21 cellular contexts compared by ENCODE assay signal in genomic region chr5:7759257-7759871, GRCh38.
DNase-seq lines count a peak whose midpoint lies in the region; ATAC-seq, FAIRE-seq and TF ChIP-seq lines count a peak whose summit lies in the region.
"Had no signal": no experiment of that assay in that cellular context is flagged by ENCODE, and none has a peak within 500 bp of the region (broad histone marks: within the 10 kb centered on the region; RNA-seq: fewer than 3 reads in every experiment).

No MANE protein-coding gene starts in this region.

- TF ChIP-seq CTCF in AG10803 (conservative IDR thresholded peaks at IDR 0.05; ENCODE audit: low read length) (no peak), foreskin keratinocyte (conservative IDR thresholded peaks at IDR 0.05) (no peak)

- H3K27ac ChIP-seq in foreskin keratinocyte = no peak overlapping the region
- H3K27ac ChIP-seq: esophagus squamous epithelium, lower lobe of right lung, upper lobe of right lung had no signal

- FAIRE-seq in GM19239 (lab: Jason Lieb, UNC) = no peak
- FAIRE-seq: HTR-8/SVneo, TTC549 had no signal

- ATAC-seq in foreskin keratinocyte = peak; percentile 41
- ATAC-seq in HG02840 (IDR thresholded peaks at IDR 0.05; ENCODE audit: low FRiP score, unreplicated experiment) = no peak
- ATAC-seq: lower lobe of right lung; right cardiac atrium; stimulated activated naive CD8-positive, alpha-beta T cell treated with anti-CD3 and anti-CD28 coated beads, Interleukin-15, amount 100 ng/mL, for 72 hours; upper lobe of right lung had no signal

- no peaks in the 10 kb centered on the region for H3K4me1 ChIP-seq in foreskin keratinocyte
- H3K4me1 ChIP-seq: esophagus squamous epithelium, lower lobe of right lung, upper lobe of right lung had no signal

- H3K27me3 ChIP-seq in foreskin keratinocyte = no peaks in the 10 kb centered on the region
- H3K27me3 ChIP-seq: esophagus squamous epithelium, upper lobe of right lung had no signal

- intact Hi-C loops in head of caudate nucleus (cut with DNase I) = no loop called here

- DNase-seq in AG10803 (ENCODE audit: low read depth) (peak; percentile 15), H4 (ENCODE audit: low spot score) (peak; percentile 36), NCI-H510A treated with DMSO at 0.1 percent for 48 hours (lab: John Stamatoyannopoulos, UW) (peak; percentile 74), foreskin keratinocyte (no peak), NCI-H146 (lab: John Stamatoyannopoulos, UW) (no peak), GM19239 (ENCODE audit: insufficient read length, low spot score) (no peak), head of caudate nucleus (no peak)
- DNase-seq: CD4-positive, alpha-beta memory T cell; central memory CD4-positive, alpha-beta T cell; effector CD4-positive, alpha-beta T cell; esophagus squamous epithelium; immature natural killer cell; lower lobe of right lung; NCI-H2029 treated with DMSO at 0.1 percent for 48 hours; nucleus accumbens; right cardiac atrium; stimulated activated naive CD8-positive, alpha-beta T cell treated with anti-CD3 and anti-CD28 coated beads, Interleukin-15, amount 100 ng/mL, for 72 hours; upper lobe of right lung had no signal

- H3K4me3 ChIP-seq in AG10803 (ENCODE audit: low read length) = no peak overlapping the region
- H3K4me3 ChIP-seq: esophagus squamous epithelium, lower lobe of right lung, upper lobe of right lung had no signal

Comparison
In these comparisons a context has a peak if more than half of its experiments do, and no peak if none do; other contexts are left out.
1. DNase-seq: peak in AG10803 (single experiment), H4 (single experiment) and NCI-H510A treated with DMSO at 0.1 percent for 48 hours (single experiment); none in foreskin keratinocyte (0 of 2), NCI-H146 (single experiment), GM19239 (single experiment) and head of caudate nucleus (0 of 42).